Comparison of ENCODE assay signal across 35 cellular contexts in genomic region chr7:111460695-111461094, GRCh38.
"Had no signal": no experiment of that assay in that cellular context is flagged by ENCODE, and none has a peak within 500 bp of the region (broad histone marks: within the 10 kb centered on the region; RNA-seq: fewer than 3 reads in every experiment).

No MANE protein-coding gene starts in this region.

- H3K36me3 ChIP-seq: MG63 had no signal

- DNase-seq: Karpas-422, Kasumi-1, MG63, MM.1S, MV-4-11, NCI-H1048, NCI-H1092, NCI-H1092 treated with DMSO at 0.1 percent for 48 hours, NCI-H1105, NCI-H1105 treated with DMSO at 0.1 percent for 48 hours, NCI-H1417, NCI-H1417 treated with DMSO at 0.1 percent for 48 hours, NCI-H1436, NCI-H1436 treated with DMSO at 0.1 percent for 48 hours, NCI-H146, NCI-H1694, NCI-H1694 treated with DMSO at 0.1 percent for 48 hours, NCI-H187, NCI-H187 treated with DMSO at 0.1 percent for 48 hours, NCI-H1930, NCI-H2029, NCI-H2029 treated with DMSO at 0.1 percent for 48 hours, NCI-H2081, NCI-H2081 treated with DMSO at 0.1 percent for 48 hours, NCI-H2107, NCI-H2171, NCI-H2171 treated with DMSO at 0.1 percent for 48 hours, NCI-H2227 treated with DMSO at 0.1 percent for 48 hours, NCI-H226, NCI-H345, NCI-H446, NCI-H446 treated with DMSO at 0.1 percent for 48 hours, NCI-H510A, NCI-H510A treated with DMSO at 0.1 percent for 48 hours, NCI-H524 had no signal

- H3K9me3 ChIP-seq: MG63 had no signal

- H3K4me3 ChIP-seq: MG63 had no signal

- H3K27me3 ChIP-seq: MG63 had no signal
